ENCODE assay signal across 30 cellular contexts in the genomic region with DNA sequence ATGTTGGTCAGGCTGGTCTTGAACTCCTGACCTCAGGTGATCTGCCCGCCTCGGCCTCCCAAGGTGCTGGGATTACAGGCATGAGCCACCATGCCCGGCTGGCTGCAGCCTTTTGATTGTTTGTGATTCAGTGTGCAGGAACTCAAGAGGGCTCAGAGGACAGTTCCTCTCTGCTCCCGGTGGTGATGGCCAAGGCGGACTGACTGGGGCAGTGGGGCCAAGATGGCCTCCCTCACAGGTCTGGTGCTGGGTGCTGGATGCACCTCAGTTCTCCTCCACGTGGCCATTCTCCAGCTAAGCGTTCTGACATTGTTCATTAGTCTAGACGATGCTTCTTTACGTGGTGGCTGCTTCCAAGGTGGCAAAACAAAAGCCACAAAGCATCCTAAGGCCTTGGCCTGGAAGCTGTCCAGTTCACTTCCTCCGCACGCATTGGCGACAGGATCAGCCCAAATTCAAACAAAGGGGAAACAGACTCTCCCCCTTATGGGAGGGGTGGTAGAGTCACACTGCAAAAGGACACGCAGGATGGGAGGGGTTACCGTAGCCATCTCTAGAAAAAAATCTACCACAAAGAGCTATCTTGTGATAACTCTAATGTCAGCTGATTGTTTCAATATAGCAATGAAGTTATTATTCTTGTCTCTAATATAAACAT.
DNase-seq lines count a peak whose midpoint lies in the region; ATAC-seq and TF ChIP-seq lines count a peak whose summit lies in the region.
"Had no signal": no experiment of that assay in that cellular context is flagged by ENCODE, and none has a peak within 500 bp of the region (broad histone marks: within the 10 kb centered on the region; RNA-seq: fewer than 3 reads in every experiment).

No MANE protein-coding gene starts in this region.

- intact Hi-C loops in heart right ventricle (cut with DNase I) (loop anchor here in 1 of 10 donors (10.0 kb wide), 1 partner anchor 52 kb away; no protein-coding TSS in a partner anchor), Right ventricle myocardium inferior (cut with DNase I) (no loop called here)

- 63 to 67% methylated on average over 14 of the region's 14 CpGs for WGBS in heart right ventricle, 2 donors
- WGBS in suprapubic skin: 76% methylated on average over 14 of the region's 14 CpGs

- no peak for TF ChIP-seq CTCF in heart right ventricle (IDR thresholded peaks at IDR 0.05)
- TF ChIP-seq CTCF in suprapubic skin (IDR thresholded peaks at IDR 0.05): no peak

- TF ChIP-seq POLR2A in suprapubic skin (IDR thresholded peaks at IDR 0.05): no peak

- ATAC-seq in heart right ventricle (peak; percentile 55 to 91 (median 74)), Right ventricle myocardium inferior (no peak), GM19395 (IDR thresholded peaks at IDR 0.05; ENCODE audit: unreplicated experiment) (no peak), HG03520 (IDR thresholded peaks at IDR 0.05; ENCODE audit: unreplicated experiment) (no peak)
- ATAC-seq: activated CD4-positive, CD25-positive, alpha-beta regulatory T cell treated with anti-CD3 and anti-CD28 coated beads, Interleukin-2, amount 50 U/mL, for 24 hours; effector memory CD8-positive, alpha-beta T cell; HepG2; natural killer cell had no signal

- H3K9me3 ChIP-seq in heart right ventricle (peaks cover 0 to 13% (median 4%) of the 10 kb centered on the region in 11 donors), suprapubic skin (no peaks in the 10 kb centered on the region)
- H3K9me3 ChIP-seq: HAP-1, mucosa of descending colon, prostate gland, sigmoid colon had no signal

- H3K27ac ChIP-seq in heart right ventricle: peak overlapping the region in 4 of 10 donors; percentile 15 to 37 (median 27)
- H3K27ac ChIP-seq in suprapubic skin: peak overlapping the region; percentile 68
- H3K27ac ChIP-seq: prostate gland, sigmoid colon, tibial artery had no signal

- H3K27me3 ChIP-seq in heart right ventricle (no peaks in the 10 kb centered on the region), suprapubic skin (no peaks in the 10 kb centered on the region)
- H3K27me3 ChIP-seq: sigmoid colon, tibial artery had no signal

- H3K36me3 ChIP-seq in heart right ventricle (no peaks in the 10 kb centered on the region), suprapubic skin (no peaks in the 10 kb centered on the region)
- H3K36me3 ChIP-seq: HAP-1, prostate gland, sigmoid colon, tibial artery had no signal

- TF ChIP-seq EP300 in suprapubic skin (IDR thresholded peaks at IDR 0.05): no peak

- DNase-seq in heart right ventricle (peak in 1 of 2 donors; percentile 36), Right ventricle myocardium inferior (ENCODE audit: missing footprints) (no peak), NCI-H2029 (lab: John Stamatoyannopoulos, UW) (peak; percentile 91), SHP77 treated with DMSO at 0.1 percent for 48 hours (lab: John Stamatoyannopoulos, UW) (peak; percentile 52), suprapubic skin (ENCODE audit: low spot score in 2 of 2) (no peak), NCI-H345 treated with DMSO at 0.1 percent for 48 hours (lab: John Stamatoyannopoulos, UW; ENCODE audit: unreplicated experiment) (no peak)
- DNase-seq: ACHN; activated CD4-positive, alpha-beta memory T cell treated with anti-CD3 and anti-CD28 coated beads for 36 hours; activated naive CD4-positive, alpha-beta T cell treated with Interleukin-2 at 50 U/mL for 16 hours; CD4-positive, alpha-beta memory T cell; central memory CD4-positive, alpha-beta T cell; cortex of kidney; effector memory CD8-positive, alpha-beta T cell; Karpas-422; mucosa of descending colon; MV-4-11; natural killer cell; occipital lobe; OCI-M1; sigmoid colon; stimulated activated CD4-positive, alpha-beta T cell treated with anti-CD3 and anti-CD28 coated beads, Interleukin-12 subunit alpha, Interleukin-12 subunit beta, amount 100 ng/mL, for 4 hours; stimulated activated CD4-positive, alpha-beta T cell treated with anti-CD3 and anti-CD28 coated beads, Interleukin-2, amount 100 ng/mL, for 48 hours; tibial artery had no signal

- H3K4me3 ChIP-seq in heart right ventricle (no peak overlapping the region), suprapubic skin (no peak overlapping the region)
- H3K4me3 ChIP-seq: HAP-1, lung, mucosa of descending colon, prostate gland, sigmoid colon, tibial artery had no signal

- peaks cover 0 to 11% (median 0%) of the 10 kb centered on the region in 9 donors for H3K4me1 ChIP-seq in heart right ventricle
- H3K4me1 ChIP-seq in suprapubic skin: peaks cover 9% of the 10 kb centered on the region
- H3K4me1 ChIP-seq: prostate gland, sigmoid colon, tibial artery had no signal

Comparison
In these comparisons a context has a peak if more than half of its experiments do, and no peak if none do; other contexts are left out.
1. ATAC-seq: peak in heart right ventricle (8 of 8); none in Right ventricle myocardium inferior (single experiment), GM19395 (single experiment) and HG03520 (single experiment).
2. DNase-seq: peak in NCI-H2029 (single experiment) and SHP77 treated with DMSO at 0.1 percent for 48 hours (single experiment); none in Right ventricle myocardium inferior (single experiment), suprapubic skin (0 of 2) and NCI-H345 treated with DMSO at 0.1 percent for 48 hours (single experiment).